ENCODE assay signal across 1 cellular context in the genomic region with DNA sequence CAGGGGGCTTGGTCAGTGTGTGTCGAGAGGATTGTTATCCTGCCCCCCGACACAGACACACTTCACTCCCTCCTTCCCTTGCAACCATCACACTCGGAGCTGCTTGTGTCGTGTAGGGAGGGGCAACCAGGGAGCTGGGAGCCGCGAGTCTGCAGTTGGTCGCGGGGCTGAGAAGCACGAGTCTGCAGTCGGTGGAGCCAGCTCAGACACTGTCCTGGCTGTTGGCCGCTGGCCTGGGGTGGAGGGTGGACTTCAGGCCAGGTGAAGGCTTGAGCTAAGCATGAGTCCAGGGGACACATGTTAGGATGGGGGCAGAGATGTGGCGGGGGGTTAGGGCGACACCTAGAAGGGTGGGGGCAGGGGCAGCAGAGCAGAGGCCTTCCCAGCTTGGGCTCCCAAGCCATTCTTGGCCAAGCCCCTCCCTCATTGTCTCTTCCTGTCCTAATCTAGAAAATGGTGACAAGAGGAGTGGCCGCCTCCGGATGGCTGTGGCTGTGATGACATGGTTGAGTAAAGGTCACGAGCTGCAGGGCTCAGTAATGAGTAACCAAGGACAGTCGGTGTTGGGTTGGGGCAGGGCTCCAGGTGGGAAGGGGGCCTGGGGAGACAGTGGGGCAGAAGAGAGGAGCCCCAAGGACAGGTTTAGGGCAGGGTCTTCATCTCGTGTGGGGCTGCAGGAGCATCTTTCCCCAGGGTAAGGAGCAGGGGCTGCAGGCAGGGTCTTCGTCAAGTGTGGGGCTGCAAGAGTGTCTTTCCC.
TF ChIP-seq lines count a peak whose summit lies in the region.

No MANE protein-coding gene starts in this region.

TF ChIP-seq in HepG2, 621 proteins besides CTCF, POLR2A, EP300 and RAD21 (continued from another document and continues in another):
- TF ChIP-seq PHB2 (IDR thresholded peaks at IDR 0.05; ENCODE audit: partially characterized antibody) (no peak), NCOA1 (CRISPR knock-in tag; IDR thresholded peaks at IDR 0.05) (no peak), ZNF20 (CRISPR knock-in tag; IDR thresholded peaks at IDR 0.05) (no peak), ZNF644 (CRISPR knock-in tag; IDR thresholded peaks at IDR 0.05; ENCODE audit: low read depth) (peak; percentile 84), HOXA3 (CRISPR knock-in tag; IDR thresholded peaks at IDR 0.05) (peak; percentile 65; the same call in 1 of the 2 replicates), ZNF354B (CRISPR knock-in tag; IDR thresholded peaks at IDR 0.05) (no peak), YEATS2 (CRISPR knock-in tag; IDR thresholded peaks at IDR 0.05; ENCODE audit: borderline replicate concordance) (no peak), PPARG (CRISPR knock-in tag; conservative IDR thresholded peaks at IDR 0.05) (peak; percentile 83), XRCC5 (optimal IDR thresholded peaks at IDR 0.05; ENCODE audit: low read length) (no peak), ZNF703 (CRISPR knock-in tag; IDR thresholded peaks at IDR 0.05; ENCODE audit: borderline replicate concordance) (no peak), KLF6 (CRISPR knock-in tag; IDR thresholded peaks at IDR 0.05) (no peak), MIXL1 (CRISPR knock-in tag; IDR thresholded peaks at IDR 0.05) (peak; percentile 75), YY1 (IDR thresholded peaks at IDR 0.05; ENCODE audit: insufficient read depth, insufficient replicate concordance, low read depth, low read length) (peak; percentile 38), ZNF766 (CRISPR knock-in tag; IDR thresholded peaks at IDR 0.05; ENCODE audit: borderline replicate concordance) (no peak), MBD4 (IDR thresholded peaks at IDR 0.05; ENCODE audit: borderline replicate concordance, low read length) (no peak), RCOR2 (CRISPR knock-in tag; IDR thresholded peaks at IDR 0.05) (no peak), KLF11 (CRISPR knock-in tag; IDR thresholded peaks at IDR 0.05) (no peak), ZSCAN9 (CRISPR knock-in tag; IDR thresholded peaks at IDR 0.05; ENCODE audit: borderline replicate concordance) (no peak), GZF1 (CRISPR knock-in tag; IDR thresholded peaks at IDR 0.05) (no peak), GATAD2A (CRISPR knock-in tag; IDR thresholded peaks at IDR 0.05) (peak; percentile 49; the same call in 1 of the 2 replicates), ZNF292 (CRISPR knock-in tag; IDR thresholded peaks at IDR 0.05; ENCODE audit: borderline replicate concordance, low read depth) (peak; percentile 13; the same call in 1 of the 2 replicates), ZMYM3 (CRISPR knock-in tag; IDR thresholded peaks at IDR 0.05) (no peak), REPIN1 (CRISPR knock-in tag; IDR thresholded peaks at IDR 0.05; ENCODE audit: borderline replicate concordance, low read depth) (no peak), NCOA2 (CRISPR knock-in tag; IDR thresholded peaks at IDR 0.05) (0 out of 2 replicates have a peak, but pooled peaks have one; percentile 26), ZNF768 (CRISPR knock-in tag; IDR thresholded peaks at IDR 0.05) (no peak)
- TF ChIP-seq, protein P1, sequence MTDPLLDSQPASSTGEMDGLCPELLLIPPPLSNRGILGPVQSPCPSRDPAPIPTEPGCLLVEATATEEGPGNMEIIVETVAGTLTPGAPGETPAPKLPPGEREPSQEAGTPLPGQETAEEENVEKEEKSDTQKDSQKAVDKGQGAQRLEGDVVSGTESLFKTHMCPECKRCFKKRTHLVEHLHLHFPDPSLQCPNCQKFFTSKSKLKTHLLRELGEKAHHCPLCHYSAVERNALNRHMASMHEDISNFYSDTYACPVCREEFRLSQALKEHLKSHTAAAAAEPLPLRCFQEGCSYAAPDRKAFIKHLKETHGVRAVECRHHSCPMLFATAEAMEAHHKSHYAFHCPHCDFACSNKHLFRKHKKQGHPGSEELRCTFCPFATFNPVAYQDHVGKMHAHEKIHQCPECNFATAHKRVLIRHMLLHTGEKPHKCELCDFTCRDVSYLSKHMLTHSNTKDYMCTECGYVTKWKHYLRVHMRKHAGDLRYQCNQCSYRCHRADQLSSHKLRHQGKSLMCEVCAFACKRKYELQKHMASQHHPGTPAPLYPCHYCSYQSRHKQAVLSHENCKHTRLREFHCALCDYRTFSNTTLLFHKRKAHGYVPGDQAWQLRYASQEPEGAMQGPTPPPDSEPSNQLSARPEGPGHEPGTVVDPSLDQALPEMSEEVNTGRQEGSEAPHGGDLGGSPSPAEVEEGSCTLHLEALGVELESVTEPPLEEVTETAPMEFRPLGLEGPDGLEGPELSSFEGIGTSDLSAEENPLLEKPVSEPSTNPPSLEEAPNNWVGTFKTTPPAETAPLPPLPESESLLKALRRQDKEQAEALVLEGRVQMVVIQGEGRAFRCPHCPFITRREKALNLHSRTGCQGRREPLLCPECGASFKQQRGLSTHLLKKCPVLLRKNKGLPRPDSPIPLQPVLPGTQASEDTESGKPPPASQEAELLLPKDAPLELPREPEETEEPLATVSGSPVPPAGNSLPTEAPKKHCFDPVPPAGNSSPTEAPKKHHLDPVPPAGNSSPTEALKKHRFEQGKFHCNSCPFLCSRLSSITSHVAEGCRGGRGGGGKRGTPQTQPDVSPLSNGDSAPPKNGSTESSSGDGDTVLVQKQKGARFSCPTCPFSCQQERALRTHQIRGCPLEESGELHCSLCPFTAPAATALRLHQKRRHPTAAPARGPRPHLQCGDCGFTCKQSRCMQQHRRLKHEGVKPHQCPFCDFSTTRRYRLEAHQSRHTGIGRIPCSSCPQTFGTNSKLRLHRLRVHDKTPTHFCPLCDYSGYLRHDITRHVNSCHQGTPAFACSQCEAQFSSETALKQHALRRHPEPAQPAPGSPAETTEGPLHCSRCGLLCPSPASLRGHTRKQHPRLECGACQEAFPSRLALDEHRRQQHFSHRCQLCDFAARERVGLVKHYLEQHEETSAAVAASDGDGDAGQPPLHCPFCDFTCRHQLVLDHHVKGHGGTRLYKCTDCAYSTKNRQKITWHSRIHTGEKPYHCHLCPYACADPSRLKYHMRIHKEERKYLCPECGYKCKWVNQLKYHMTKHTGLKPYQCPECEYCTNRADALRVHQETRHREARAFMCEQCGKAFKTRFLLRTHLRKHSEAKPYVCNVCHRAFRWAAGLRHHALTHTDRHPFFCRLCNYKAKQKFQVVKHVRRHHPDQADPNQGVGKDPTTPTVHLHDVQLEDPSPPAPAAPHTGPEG (CRISPR knock-in tag; IDR thresholded peaks at IDR 0.05) = no peak
- TF ChIP-seq, protein P2, sequence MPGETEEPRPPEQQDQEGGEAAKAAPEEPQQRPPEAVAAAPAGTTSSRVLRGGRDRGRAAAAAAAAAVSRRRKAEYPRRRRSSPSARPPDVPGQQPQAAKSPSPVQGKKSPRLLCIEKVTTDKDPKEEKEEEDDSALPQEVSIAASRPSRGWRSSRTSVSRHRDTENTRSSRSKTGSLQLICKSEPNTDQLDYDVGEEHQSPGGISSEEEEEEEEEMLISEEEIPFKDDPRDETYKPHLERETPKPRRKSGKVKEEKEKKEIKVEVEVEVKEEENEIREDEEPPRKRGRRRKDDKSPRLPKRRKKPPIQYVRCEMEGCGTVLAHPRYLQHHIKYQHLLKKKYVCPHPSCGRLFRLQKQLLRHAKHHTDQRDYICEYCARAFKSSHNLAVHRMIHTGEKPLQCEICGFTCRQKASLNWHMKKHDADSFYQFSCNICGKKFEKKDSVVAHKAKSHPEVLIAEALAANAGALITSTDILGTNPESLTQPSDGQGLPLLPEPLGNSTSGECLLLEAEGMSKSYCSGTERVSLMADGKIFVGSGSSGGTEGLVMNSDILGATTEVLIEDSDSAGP (CRISPR knock-in tag; IDR thresholded peaks at IDR 0.05; ENCODE audit: borderline replicate concordance) = no peak; the same call in 1 of the 2 replicates
- TF ChIP-seq, protein P3, sequence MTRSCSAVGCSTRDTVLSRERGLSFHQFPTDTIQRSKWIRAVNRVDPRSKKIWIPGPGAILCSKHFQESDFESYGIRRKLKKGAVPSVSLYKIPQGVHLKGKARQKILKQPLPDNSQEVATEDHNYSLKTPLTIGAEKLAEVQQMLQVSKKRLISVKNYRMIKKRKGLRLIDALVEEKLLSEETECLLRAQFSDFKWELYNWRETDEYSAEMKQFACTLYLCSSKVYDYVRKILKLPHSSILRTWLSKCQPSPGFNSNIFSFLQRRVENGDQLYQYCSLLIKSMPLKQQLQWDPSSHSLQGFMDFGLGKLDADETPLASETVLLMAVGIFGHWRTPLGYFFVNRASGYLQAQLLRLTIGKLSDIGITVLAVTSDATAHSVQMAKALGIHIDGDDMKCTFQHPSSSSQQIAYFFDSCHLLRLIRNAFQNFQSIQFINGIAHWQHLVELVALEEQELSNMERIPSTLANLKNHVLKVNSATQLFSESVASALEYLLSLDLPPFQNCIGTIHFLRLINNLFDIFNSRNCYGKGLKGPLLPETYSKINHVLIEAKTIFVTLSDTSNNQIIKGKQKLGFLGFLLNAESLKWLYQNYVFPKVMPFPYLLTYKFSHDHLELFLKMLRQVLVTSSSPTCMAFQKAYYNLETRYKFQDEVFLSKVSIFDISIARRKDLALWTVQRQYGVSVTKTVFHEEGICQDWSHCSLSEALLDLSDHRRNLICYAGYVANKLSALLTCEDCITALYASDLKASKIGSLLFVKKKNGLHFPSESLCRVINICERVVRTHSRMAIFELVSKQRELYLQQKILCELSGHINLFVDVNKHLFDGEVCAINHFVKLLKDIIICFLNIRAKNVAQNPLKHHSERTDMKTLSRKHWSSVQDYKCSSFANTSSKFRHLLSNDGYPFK (CRISPR knock-in tag; IDR thresholded peaks at IDR 0.05; ENCODE audit: borderline replicate concordance) = peak; percentile 43; the same call in 1 of the 2 replicates
- TF ChIP-seq, protein P4, sequence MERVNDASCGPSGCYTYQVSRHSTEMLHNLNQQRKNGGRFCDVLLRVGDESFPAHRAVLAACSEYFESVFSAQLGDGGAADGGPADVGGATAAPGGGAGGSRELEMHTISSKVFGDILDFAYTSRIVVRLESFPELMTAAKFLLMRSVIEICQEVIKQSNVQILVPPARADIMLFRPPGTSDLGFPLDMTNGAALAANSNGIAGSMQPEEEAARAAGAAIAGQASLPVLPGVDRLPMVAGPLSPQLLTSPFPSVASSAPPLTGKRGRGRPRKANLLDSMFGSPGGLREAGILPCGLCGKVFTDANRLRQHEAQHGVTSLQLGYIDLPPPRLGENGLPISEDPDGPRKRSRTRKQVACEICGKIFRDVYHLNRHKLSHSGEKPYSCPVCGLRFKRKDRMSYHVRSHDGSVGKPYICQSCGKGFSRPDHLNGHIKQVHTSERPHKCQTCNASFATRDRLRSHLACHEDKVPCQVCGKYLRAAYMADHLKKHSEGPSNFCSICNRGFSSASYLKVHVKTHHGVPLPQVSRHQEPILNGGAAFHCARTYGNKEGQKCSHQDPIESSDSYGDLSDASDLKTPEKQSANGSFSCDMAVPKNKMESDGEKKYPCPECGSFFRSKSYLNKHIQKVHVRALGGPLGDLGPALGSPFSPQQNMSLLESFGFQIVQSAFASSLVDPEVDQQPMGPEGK (CRISPR knock-in tag; IDR thresholded peaks at IDR 0.05) = peak; percentile 80
- TF ChIP-seq, protein P5, sequence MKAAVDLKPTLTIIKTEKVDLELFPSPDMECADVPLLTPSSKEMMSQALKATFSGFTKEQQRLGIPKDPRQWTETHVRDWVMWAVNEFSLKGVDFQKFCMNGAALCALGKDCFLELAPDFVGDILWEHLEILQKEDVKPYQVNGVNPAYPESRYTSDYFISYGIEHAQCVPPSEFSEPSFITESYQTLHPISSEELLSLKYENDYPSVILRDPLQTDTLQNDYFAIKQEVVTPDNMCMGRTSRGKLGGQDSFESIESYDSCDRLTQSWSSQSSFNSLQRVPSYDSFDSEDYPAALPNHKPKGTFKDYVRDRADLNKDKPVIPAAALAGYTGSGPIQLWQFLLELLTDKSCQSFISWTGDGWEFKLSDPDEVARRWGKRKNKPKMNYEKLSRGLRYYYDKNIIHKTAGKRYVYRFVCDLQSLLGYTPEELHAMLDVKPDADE (CRISPR knock-in tag; IDR thresholded peaks at IDR 0.05) = no peak
- TF ChIP-seq, protein P6, sequence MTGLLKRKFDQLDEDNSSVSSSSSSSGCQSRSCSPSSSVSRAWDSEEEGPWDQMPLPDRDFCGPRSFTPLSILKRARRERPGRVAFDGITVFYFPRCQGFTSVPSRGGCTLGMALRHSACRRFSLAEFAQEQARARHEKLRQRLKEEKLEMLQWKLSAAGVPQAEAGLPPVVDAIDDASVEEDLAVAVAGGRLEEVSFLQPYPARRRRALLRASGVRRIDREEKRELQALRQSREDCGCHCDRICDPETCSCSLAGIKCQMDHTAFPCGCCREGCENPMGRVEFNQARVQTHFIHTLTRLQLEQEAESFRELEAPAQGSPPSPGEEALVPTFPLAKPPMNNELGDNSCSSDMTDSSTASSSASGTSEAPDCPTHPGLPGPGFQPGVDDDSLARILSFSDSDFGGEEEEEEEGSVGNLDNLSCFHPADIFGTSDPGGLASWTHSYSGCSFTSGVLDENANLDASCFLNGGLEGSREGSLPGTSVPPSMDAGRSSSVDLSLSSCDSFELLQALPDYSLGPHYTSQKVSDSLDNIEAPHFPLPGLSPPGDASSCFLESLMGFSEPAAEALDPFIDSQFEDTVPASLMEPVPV (CRISPR knock-in tag; IDR thresholded peaks at IDR 0.05) = no peak; the same call in 1 of the 2 replicates
- TF ChIP-seq, protein P7, sequence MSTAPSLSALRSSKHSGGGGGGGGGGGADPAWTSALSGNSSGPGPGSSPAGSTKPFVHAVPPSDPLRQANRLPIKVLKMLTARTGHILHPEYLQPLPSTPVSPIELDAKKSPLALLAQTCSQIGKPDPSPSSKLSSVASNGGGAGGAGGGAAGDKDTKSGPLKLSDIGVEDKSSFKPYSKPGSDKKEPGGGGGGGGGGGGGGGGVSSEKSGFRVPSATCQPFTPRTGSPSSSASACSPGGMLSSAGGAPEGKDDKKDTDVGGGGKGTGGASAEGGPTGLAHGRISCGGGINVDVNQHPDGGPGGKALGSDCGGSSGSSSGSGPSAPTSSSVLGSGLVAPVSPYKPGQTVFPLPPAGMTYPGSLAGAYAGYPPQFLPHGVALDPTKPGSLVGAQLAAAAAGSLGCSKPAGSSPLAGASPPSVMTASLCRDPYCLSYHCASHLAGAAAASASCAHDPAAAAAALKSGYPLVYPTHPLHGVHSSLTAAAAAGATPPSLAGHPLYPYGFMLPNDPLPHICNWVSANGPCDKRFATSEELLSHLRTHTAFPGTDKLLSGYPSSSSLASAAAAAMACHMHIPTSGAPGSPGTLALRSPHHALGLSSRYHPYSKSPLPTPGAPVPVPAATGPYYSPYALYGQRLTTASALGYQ (CRISPR knock-in tag; IDR thresholded peaks at IDR 0.05) = no peak
- TF ChIP-seq, protein P8, sequence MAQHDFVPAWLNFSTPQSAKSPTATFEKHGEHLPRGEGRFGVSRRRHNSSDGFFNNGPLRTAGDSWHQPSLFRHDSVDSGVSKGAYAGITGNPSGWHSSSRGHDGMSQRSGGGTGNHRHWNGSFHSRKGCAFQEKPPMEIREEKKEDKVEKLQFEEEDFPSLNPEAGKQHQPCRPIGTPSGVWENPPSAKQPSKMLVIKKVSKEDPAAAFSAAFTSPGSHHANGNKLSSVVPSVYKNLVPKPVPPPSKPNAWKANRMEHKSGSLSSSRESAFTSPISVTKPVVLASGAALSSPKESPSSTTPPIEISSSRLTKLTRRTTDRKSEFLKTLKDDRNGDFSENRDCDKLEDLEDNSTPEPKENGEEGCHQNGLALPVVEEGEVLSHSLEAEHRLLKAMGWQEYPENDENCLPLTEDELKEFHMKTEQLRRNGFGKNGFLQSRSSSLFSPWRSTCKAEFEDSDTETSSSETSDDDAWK (CRISPR knock-in tag; IDR thresholded peaks at IDR 0.05) = no peak
- TF ChIP-seq, protein P9, sequence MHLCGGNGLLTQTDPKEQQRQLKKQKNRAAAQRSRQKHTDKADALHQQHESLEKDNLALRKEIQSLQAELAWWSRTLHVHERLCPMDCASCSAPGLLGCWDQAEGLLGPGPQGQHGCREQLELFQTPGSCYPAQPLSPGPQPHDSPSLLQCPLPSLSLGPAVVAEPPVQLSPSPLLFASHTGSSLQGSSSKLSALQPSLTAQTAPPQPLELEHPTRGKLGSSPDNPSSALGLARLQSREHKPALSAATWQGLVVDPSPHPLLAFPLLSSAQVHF (CRISPR knock-in tag; IDR thresholded peaks at IDR 0.05) = no peak
